In the genomic region with DNA sequence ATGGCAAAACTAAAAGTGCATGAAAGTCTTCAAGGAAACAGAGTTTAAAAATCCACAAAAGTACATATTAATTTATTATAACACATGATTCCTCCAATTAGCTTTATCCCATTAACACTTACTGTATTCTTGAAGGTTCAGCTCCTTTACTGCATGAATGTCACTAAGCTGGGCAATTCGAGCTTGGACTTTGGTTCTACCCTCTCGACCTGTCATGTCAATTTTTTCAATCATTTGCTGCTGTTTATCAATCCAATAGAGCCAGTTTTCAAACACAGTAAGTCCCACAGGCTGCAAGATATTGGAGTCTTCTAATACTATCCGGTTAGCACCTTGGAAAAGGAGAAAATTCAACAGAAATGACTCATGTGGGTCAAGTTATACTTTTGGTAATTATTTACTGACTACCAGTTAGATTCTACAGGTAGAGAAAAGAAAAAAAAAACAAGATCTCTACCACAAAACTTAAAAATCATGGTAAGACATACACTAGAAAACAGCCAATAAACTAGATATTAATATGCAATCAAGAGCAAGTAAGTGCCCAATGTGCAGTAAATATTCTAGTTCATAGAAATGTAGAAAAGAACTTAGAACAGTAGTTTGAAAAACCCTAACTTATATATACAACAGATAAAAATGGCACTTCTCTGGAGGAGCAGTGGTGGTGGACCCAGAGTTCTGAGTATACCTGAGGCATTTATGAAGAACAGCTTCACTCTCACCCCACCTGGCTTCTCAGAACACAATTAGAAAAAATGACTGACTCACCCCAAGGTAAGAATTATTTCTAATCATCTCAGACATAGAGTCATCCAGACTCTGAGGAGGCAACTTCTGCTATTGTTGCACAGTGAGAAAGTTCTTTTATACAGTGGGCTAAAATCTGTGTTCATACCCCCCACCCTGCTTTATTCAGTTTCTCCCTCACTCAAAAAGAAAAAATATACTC, we compare ENCODE assay signal across 23 cellular contexts.
DNase-seq lines count a peak whose midpoint lies in the region; ATAC-seq and TF ChIP-seq lines count a peak whose summit lies in the region.
"Had no signal": no experiment of that assay in that cellular context is flagged by ENCODE, and none has a peak within 500 bp of the region (broad histone marks: within the 10 kb centered on the region; RNA-seq: fewer than 3 reads in every experiment).

No MANE protein-coding gene starts in this region.

- H3K9me3 ChIP-seq in mammary epithelial cell (replicated peaks; ENCODE audit: insufficient read depth, low read length), result no peaks in the 10 kb centered on the region

- H3K4me3 Mint-ChIP-seq in MCF 10A (ENCODE audit: unreplicated experiment), result no peak overlapping the region
- H3K4me3 Mint-ChIP-seq in activated T-helper 2 cell treated with anti-CD3 and anti-CD28 coated beads, Interferon-gamma antibody, Interleukin-2, Interleukin-4, amounts not matched to agents 10 μg/mL and 5 μg/mL and 100 μg/mL, durations not matched to agents 14 hours and 24 hours and 36 hours (ENCODE audit: low read depth), result no peak overlapping the region
- H3K4me3 Mint-ChIP-seq: B cell, CD14-positive monocyte had no signal

- H3K27ac Mint-ChIP-seq in MCF 10A (ENCODE audit: low read depth, unreplicated experiment), result no peak overlapping the region
- H3K27ac Mint-ChIP-seq in activated T-helper 2 cell treated with anti-CD3 and anti-CD28 coated beads, Interferon-gamma antibody, Interleukin-2, Interleukin-4, amounts not matched to agents 10 μg/mL and 5 μg/mL and 100 μg/mL, durations not matched to agents 14 hours and 24 hours and 36 hours, result no peak overlapping the region
- H3K27ac Mint-ChIP-seq: B cell, CD14-positive monocyte had no signal

- POLR2A ChIA-PET in MCF 10A (lab: Yijun Ruan, JAX), result interaction anchor here (0.7 kb wide), 1 partner anchor 1115 kb away, joined by 4 read pairs; no protein-coding TSS in a partner anchor

- no TSS peak for BruUV-seq in mammary epithelial cell (replicated peaks; lab: Mats Ljungman, UMichigan)
- no TSS peak for BruUV-seq in MCF 10A (replicated peaks; lab: Mats Ljungman, UMichigan)

- no peak for ATAC-seq in GM18498 (IDR thresholded peaks at IDR 0.05; ENCODE audit: unreplicated experiment)
- ATAC-seq: Panc1, SK-N-SH treated with all-trans-retinoic acid at 6 μM for 48 hours had no signal

- CTCF ChIA-PET in mammary epithelial cell (lab: Charles Lee; ENCODE audit: low non-redundant PET) (no interaction called here), MCF 10A (lab: Yijun Ruan, JAX) (interaction anchor here (0.6 to 1.5 kb wide), 3 partner anchors 12 to 189 kb away, joined by 3 to 5 read pairs (median 3); no protein-coding TSS in a partner anchor)

- intact Hi-C loops in mammary epithelial cell (cut with micrococcal nuclease), result no loop called here
- intact Hi-C loops in MCF 10A (cut with micrococcal nuclease), result no loop called here
- intact Hi-C loops in activated T-helper 2 cell treated with anti-CD3 and anti-CD28 coated beads, Interferon-gamma antibody, Interleukin-2, Interleukin-4, amounts not matched to agents 10 μg/mL and 5 μg/mL and 100 μg/mL, durations not matched to agents 14 hours and 24 hours and 36 hours (cut with micrococcal nuclease), result no loop called here

- H3K36me3 ChIP-seq in mammary epithelial cell (ENCODE audit: insufficient read depth, low read length), result no peaks in the 10 kb centered on the region

- H2AFZ ChIP-seq in mammary epithelial cell (ENCODE audit: low read depth, low read length), result no peak overlapping the region

- H3K4me3 ChIP-seq in mammary epithelial cell (replicated peaks in 1 of 3; ENCODE audit: insufficient read depth in 1 of 3, low read depth in 2 of 3, low read length in 3 of 3), result no peak overlapping the region
- no peak overlapping the region for H3K4me3 ChIP-seq in epithelial cell of esophagus (ENCODE audit: low read length)

- TF ChIP-seq CTCF in mammary epithelial cell (conservative IDR thresholded peaks at IDR 0.05 in 1 of 2, IDR thresholded peaks at IDR 0.05 in 1 of 2; ENCODE audit: extremely low read depth in 1 of 2, insufficient read depth in 1 of 2, low read depth in 1 of 2, low read length in 2 of 2) (no peak), MCF 10A (IDR thresholded peaks at IDR 0.05; ENCODE audit: unreplicated experiment) (no peak), epithelial cell of esophagus (IDR thresholded peaks at IDR 0.05; ENCODE audit: insufficient read depth, low read depth, low read length, missing control alignments) (no peak)

- dilution Hi-C loops in mammary epithelial cell (cut with HindIII; ENCODE audit: low sequenced_read_pairs), result no loop called here

- H3K36me3 Mint-ChIP-seq in MCF 10A (ENCODE audit: insufficient read depth, unreplicated experiment), result peaks cover 13% of the 10 kb centered on the region
- H3K36me3 Mint-ChIP-seq in activated T-helper 2 cell treated with anti-CD3 and anti-CD28 coated beads, Interferon-gamma antibody, Interleukin-2, Interleukin-4, amounts not matched to agents 10 μg/mL and 5 μg/mL and 100 μg/mL, durations not matched to agents 14 hours and 24 hours and 36 hours (ENCODE audit: low read depth), result no peaks in the 10 kb centered on the region
- H3K36me3 Mint-ChIP-seq: CD14-positive monocyte had no signal

- H3K27ac ChIP-seq in mammary epithelial cell (ENCODE audit: insufficient read depth, low read depth, low read length), result no peak overlapping the region
- H3K27ac ChIP-seq: HL-60 had no signal

- H3K79me2 ChIP-seq in mammary epithelial cell (ENCODE audit: insufficient read depth, low read length), result no peaks in the 10 kb centered on the region

- no peaks in the 10 kb centered on the region for H3K4me1 Mint-ChIP-seq in MCF 10A (ENCODE audit: insufficient read depth, unreplicated experiment)
- no peaks in the 10 kb centered on the region for H3K4me1 Mint-ChIP-seq in activated T-helper 2 cell treated with anti-CD3 and anti-CD28 coated beads, Interferon-gamma antibody, Interleukin-2, Interleukin-4, amounts not matched to agents 10 μg/mL and 5 μg/mL and 100 μg/mL, durations not matched to agents 14 hours and 24 hours and 36 hours (ENCODE audit: low read depth)
- H3K4me1 Mint-ChIP-seq: B cell, CD14-positive monocyte had no signal

- no peaks in the 10 kb centered on the region for H3K27me3 ChIP-seq in mammary epithelial cell (ENCODE audit: insufficient read depth, low read length)

- in situ Hi-C loops in mammary epithelial cell (cut with MboI; ENCODE audit: low sequenced_read_pairs in 2 of 2), result no loop called here

- no peaks in the 10 kb centered on the region for H3K4me1 ChIP-seq in mammary epithelial cell (ENCODE audit: insufficient read depth, low read length)

- DNase-seq in mammary epithelial cell (peak; percentile 31), MCF 10A (ENCODE audit: unreplicated experiment) (no peak), epithelial cell of esophagus (ENCODE audit: low read depth) (peak; percentile 44), kidney tubule cell (ENCODE audit: low spot score) (peak; percentile 62), NCI-H748 (lab: John Stamatoyannopoulos, UW; ENCODE audit: unreplicated experiment) (no peak)
- DNase-seq in activated T-helper 2 cell treated with anti-CD3 and anti-CD28 coated beads, Interferon-gamma antibody, Interleukin-2, Interleukin-4, amounts not matched to agents 10 μg/mL and 5 μg/mL and 100 μg/mL, durations not matched to agents 14 hours and 24 hours and 36 hours (ENCODE audit: low spot score), result no peak
- DNase-seq in activated CD8-positive, alpha-beta memory T cell treated with anti-CD3 and anti-CD28 coated beads for 24 hours, result no peak
- DNase-seq: 8988T, DMS79 treated with DMSO at 0.1 percent for 48 hours, GOT3, HCEC 1CT, KBM-7, NCI-H1092, NCI-H146, NCI-H226, NCI-H510A treated with DMSO at 0.1 percent for 48 hours, NCI-H82 had no signal

- H3K4me2 ChIP-seq in mammary epithelial cell (ENCODE audit: insufficient read depth, low read depth, low read length), result no peak overlapping the region

- no peaks in the 10 kb centered on the region for H3K9me3 Mint-ChIP-seq in MCF 10A (ENCODE audit: unreplicated experiment)
- no peaks in the 10 kb centered on the region for H3K9me3 Mint-ChIP-seq in activated T-helper 2 cell treated with anti-CD3 and anti-CD28 coated beads, Interferon-gamma antibody, Interleukin-2, Interleukin-4, amounts not matched to agents 10 μg/mL and 5 μg/mL and 100 μg/mL, durations not matched to agents 14 hours and 24 hours and 36 hours
- H3K9me3 Mint-ChIP-seq: CD14-positive monocyte had no signal

- no peaks in the 10 kb centered on the region for H4K20me1 ChIP-seq in mammary epithelial cell (ENCODE audit: insufficient read depth, low read length)

- WGBS in mammary epithelial cell (ENCODE audit: low coverage, missing lambda C conversion rate), result 84% methylated on average over 3 of the region's 3 CpGs

- no peak overlapping the region for H3K9ac ChIP-seq in mammary epithelial cell (ENCODE audit: insufficient read depth, low read length)

- H3K27me3 Mint-ChIP-seq in MCF 10A (ENCODE audit: insufficient read depth, unreplicated experiment), result no peaks in the 10 kb centered on the region
- peaks cover 28% of the 10 kb centered on the region for H3K27me3 Mint-ChIP-seq in activated T-helper 2 cell treated with anti-CD3 and anti-CD28 coated beads, Interferon-gamma antibody, Interleukin-2, Interleukin-4, amounts not matched to agents 10 μg/mL and 5 μg/mL and 100 μg/mL, durations not matched to agents 14 hours and 24 hours and 36 hours (ENCODE audit: low read depth)

Comparison
In these comparisons a context has a peak if more than half of its experiments do, and no peak if none do; other contexts are left out.
1. DNase-seq: peak in mammary epithelial cell (single experiment), epithelial cell of esophagus (single experiment) and kidney tubule cell (single experiment); none in MCF 10A (single experiment), activated T-helper 2 cell treated with anti-CD3 and anti-CD28 coated beads, Interferon-gamma antibody, Interleukin-2, Interleukin-4, amounts not matched to agents 10 μg/mL and 5 μg/mL and 100 μg/mL, durations not matched to agents 14 hours and 24 hours and 36 hours (single experiment), NCI-H748 (single experiment) and activated CD8-positive, alpha-beta memory T cell treated with anti-CD3 and anti-CD28 coated beads for 24 hours (single experiment).